ENCODE assay signal across 8 cellular contexts in the genomic region with DNA sequence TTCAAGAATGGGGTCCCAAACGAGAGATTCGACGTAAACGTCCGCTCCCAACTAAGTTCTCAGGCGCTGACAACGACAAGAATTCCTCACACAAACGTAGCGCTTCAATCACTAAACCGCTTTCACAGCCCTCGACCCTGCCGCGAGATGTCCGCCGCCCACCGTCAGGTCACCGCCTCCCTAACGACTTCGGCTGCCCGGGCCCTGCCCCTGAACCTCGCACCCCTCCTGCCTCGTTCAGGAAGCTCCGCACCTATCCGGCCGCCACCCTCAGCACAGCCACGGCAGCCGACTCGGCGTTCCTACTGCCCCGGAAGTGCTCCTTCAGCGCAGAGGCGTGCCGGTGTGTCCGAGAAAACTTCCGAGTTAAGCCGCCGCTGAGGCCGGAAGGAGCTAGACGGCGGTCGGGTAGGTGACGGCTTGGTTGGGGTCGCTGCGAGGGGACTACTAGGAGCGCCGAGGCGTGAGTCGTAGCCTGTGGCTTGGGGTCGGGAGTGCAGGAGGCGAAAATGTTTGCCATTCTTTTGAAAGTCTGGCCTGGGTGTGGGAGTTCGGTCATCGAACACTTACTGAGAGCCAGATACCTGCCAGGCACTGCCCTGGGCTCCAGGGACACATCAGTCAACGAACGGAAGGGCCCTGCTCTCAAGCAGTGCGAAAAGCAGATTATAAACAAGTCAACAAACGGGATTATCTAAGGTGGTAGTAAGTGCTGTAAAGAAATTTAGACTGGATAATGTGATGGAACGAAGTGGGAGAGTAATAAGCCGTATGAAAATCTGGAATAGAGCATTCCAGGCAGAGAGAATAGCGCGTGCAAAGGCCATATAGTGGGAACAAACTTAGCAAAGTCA. TPM values are rescaled to one million over a fixed set of nuclear protein-coding genes. Genes with fewer than 3 reads are reported as not detected.
A peak's percentile ranks its signal among the peaks of the same experiment; 100 is the strongest.
DNase-seq lines count a peak whose midpoint lies in the region; ATAC-seq and TF ChIP-seq lines count a peak whose summit lies in the region.

A gene (minus strand): TSS at position 307 of the 854 bp plus-strand sequence. CDS start 3,957 bp downstream, outside the sequence.
A gene (plus strand): TSS at position 364 of the 854 bp plus-strand sequence. CDS start 10,756 bp downstream, outside the sequence.

- H3K4me1 Mint-ChIP-seq in activated naive CD4-positive, alpha-beta T cell treated with anti-CD3 and anti-CD28 coated beads for 36 hours (ENCODE audit: low read depth) = peaks cover 43% of the 10 kb centered on the region

- peak; percentile 78 to 81 for TF ChIP-seq POLR2A in gastroesophageal sphincter (IDR thresholded peaks at IDR 0.05)

- H3K4me3 ChIP-seq in HFF-Myc (replicated peaks; ENCODE audit: low read depth, low read length) = peak within 1 kb of the TSS; percentile 57
- peak within 1 kb of the TSS; percentile 56 to 81 for H3K4me3 ChIP-seq in gastroesophageal sphincter
- peak within 1 kb of the TSS; percentile 76 to 89 for H3K4me3 ChIP-seq in neutrophil (ENCODE audit: low read depth in 1 of 2, low read length in 1 of 2)

- WGBS in gastroesophageal sphincter (ENCODE audit: low coverage in 1 of 2), 2 donors = 1% methylated on average over 21 to 32 of the region's 60 CpGs

- H3K27me3 ChIP-seq in gastroesophageal sphincter (no peaks in the 10 kb centered on the region), neutrophil (no peaks in the 10 kb centered on the region)

- H3K27me3 Mint-ChIP-seq in activated naive CD4-positive, alpha-beta T cell treated with anti-CD3 and anti-CD28 coated beads for 36 hours (ENCODE audit: low read depth) = no peaks in the 10 kb centered on the region

- H3K9me3 ChIP-seq in gastroesophageal sphincter = no peaks in the 10 kb centered on the region
- no peaks in the 10 kb centered on the region for H3K9me3 ChIP-seq in neutrophil

- H3K27ac ChIP-seq in gastroesophageal sphincter = peak within 1 kb of the TSS; percentile 66 to 91 (median 89)
- peak within 1 kb of the TSS; percentile 89 for H3K27ac ChIP-seq in neutrophil

- H3K4me3 Mint-ChIP-seq in activated naive CD4-positive, alpha-beta T cell treated with anti-CD3 and anti-CD28 coated beads for 36 hours = peak within 1 kb of the TSS; percentile 95

- H3K36me3 Mint-ChIP-seq in activated naive CD4-positive, alpha-beta T cell treated with anti-CD3 and anti-CD28 coated beads for 36 hours (ENCODE audit: low read depth) = peaks cover 5% of the 10 kb centered on the region

- peak; percentile 97 for ATAC-seq in gastroesophageal sphincter

- TF ChIP-seq EP300 in gastroesophageal sphincter (IDR thresholded peaks at IDR 0.05) = no peak

- CTCF ChIA-PET in activated naive CD4-positive, alpha-beta T cell treated with anti-CD3 and anti-CD28 coated beads for 36 hours (lab: Charles Lee) = interaction anchor here (0.7 kb wide), 1 partner anchor 36 kb away, joined by 3 read pairs; no protein-coding TSS in a partner anchor

- H3K36me3 ChIP-seq in gastroesophageal sphincter (no peaks in the 10 kb centered on the region), neutrophil (no peaks in the 10 kb centered on the region)

- DNase-seq in GM04504 (ENCODE audit: low read depth) (peak; percentile 53), HFF-Myc (ENCODE audit: extremely low read depth, low read depth) (peak; percentile 52), MV-4-11 (lab: John Stamatoyannopoulos, UW) (peak; percentile 76), SK-N-DZ (ENCODE audit: low spot score) (peak; percentile 90)
- DNase-seq in activated naive CD4-positive, alpha-beta T cell treated with anti-CD3 and anti-CD28 coated beads for 36 hours = peak; percentile 93

- H3K9me3 Mint-ChIP-seq in activated naive CD4-positive, alpha-beta T cell treated with anti-CD3 and anti-CD28 coated beads for 36 hours = no peaks in the 10 kb centered on the region

- H3K27ac Mint-ChIP-seq in activated naive CD4-positive, alpha-beta T cell treated with anti-CD3 and anti-CD28 coated beads for 36 hours = peak within 1 kb of the TSS; percentile 92

- peaks cover 8 to 64% (median 11%) of the 10 kb centered on the region in 3 donors for H3K4me1 ChIP-seq in gastroesophageal sphincter
- H3K4me1 ChIP-seq in neutrophil (ENCODE audit: control insufficient read depth in 1 of 2, insufficient read depth in 1 of 2, low read depth in 1 of 2, low read length in 1 of 2) = peaks cover 54 to 56% of the 10 kb centered on the region in 2 experiments

- intact Hi-C loops in activated naive CD4-positive, alpha-beta T cell treated with anti-CD3 and anti-CD28 coated beads for 36 hours (cut with micrococcal nuclease) = loop anchor here (1.0 to 2.0 kb wide), 4 partner anchors 34 to 902 kb away; a partner anchor contains a TSS

- TF ChIP-seq CTCF in HFF-Myc (IDR thresholded peaks at IDR 0.05; ENCODE audit: low read depth, low read length, missing control alignments) = no peak
- TF ChIP-seq CTCF in gastroesophageal sphincter (IDR thresholded peaks at IDR 0.05) = peak in 1 of 4 experiments; percentile 21
- TF ChIP-seq CTCF in neutrophil (IDR thresholded peaks at IDR 0.05) = peak; percentile 26
- TF ChIP-seq CTCF in subcutaneous adipose tissue (IDR thresholded peaks at IDR 0.05; ENCODE audit: low read depth) = no peak

RNA-seq across cellular contexts. Expression of the first gene that starts in this region (rescaled TPM):
- polyA plus RNA-seq in SK-N-DZ (2014; cell fraction: cytosol; rRNA removed) = 21.4 and 22.1 TPM in 2 replicates
- 12.5 and 16.0 TPM in 2 replicates for polyA plus RNA-seq in SK-N-DZ (2014; cell fraction: nucleus; rRNA removed)
- total RNA-seq in activated naive CD4-positive, alpha-beta T cell treated with anti-CD3 and anti-CD28 coated beads for 36 hours = 10 to 100 TPM; 25.0 to 25.9 TPM
- 10 to 100 TPM; 16.2 to 17.9 (median 17.6) TPM for total RNA-seq in gastroesophageal sphincter
- 10 to 100 TPM; 13.9 to 21.4 (median 17.7) TPM for total RNA-seq in subcutaneous adipose tissue

RNA-seq across cellular contexts. Expression of the second gene that starts in this region (rescaled TPM):
- 41.1 and 60.9 TPM in 2 replicates for polyA plus RNA-seq in SK-N-DZ (2014; cell fraction: cytosol; rRNA removed)
- 22.2 and 28.2 TPM in 2 replicates for polyA plus RNA-seq in SK-N-DZ (2014; cell fraction: nucleus; rRNA removed)
- total RNA-seq in activated naive CD4-positive, alpha-beta T cell treated with anti-CD3 and anti-CD28 coated beads for 36 hours = 1 to 10 TPM; 7.9 to 8.4 TPM
- total RNA-seq in gastroesophageal sphincter = 10 to 100 TPM; 25.7 to 36.9 (median 27.0) TPM
- 10 to 100 TPM; 50.4 to 68.2 (median 62.0) TPM for total RNA-seq in subcutaneous adipose tissue

Comparison
In these comparisons a context has a peak if more than half of its experiments do, and no peak if none do; other contexts are left out.
1. Peak in every context shown above with its lines: DNase-seq, ATAC-seq, H3K4me3 ChIP-seq and H3K27ac ChIP-seq.